9 cellular contexts compared by ENCODE assay signal in genomic region chr1:42684139-42684538, GRCh38. TPM values are rescaled to one million over a fixed set of nuclear protein-coding genes. Genes with fewer than 3 reads are reported as not detected.
A peak's percentile ranks its signal among the peaks of the same experiment; 100 is the strongest.
DNase-seq lines count a peak whose midpoint lies in the region; ATAC-seq and TF ChIP-seq lines count a peak whose summit lies in the region.
"Had no signal": no experiment of that assay in that cellular context is flagged by ENCODE, and none has a peak within 500 bp of the region (broad histone marks: within the 10 kb centered on the region; RNA-seq: fewer than 3 reads in every experiment).

No MANE protein-coding gene starts in this region.

- H3K27ac Mint-ChIP-seq in activated CD4-positive, alpha-beta T cell treated with anti-CD3 and anti-CD28 coated beads for 36 hours = peak overlapping the region; percentile 64

- H3K9me3 Mint-ChIP-seq in activated CD4-positive, alpha-beta T cell treated with anti-CD3 and anti-CD28 coated beads for 36 hours (ENCODE audit: low read depth) = no peaks in the 10 kb centered on the region

- intact Hi-C loops in activated CD4-positive, alpha-beta T cell treated with anti-CD3 and anti-CD28 coated beads for 36 hours (cut with DNase I, micrococcal nuclease) = loop anchor here (5.0 to 10.0 kb wide), 3 partner anchors 349 to 1019 kb away; partner anchors contain the start of genes ELOVL1 (in 1 of the 2) and FOXJ3 (in 1 of the 2)
- intact Hi-C loops in colonic mucosa (cut with DNase I) = no loop called here

- H3K4me1 ChIP-seq in colonic mucosa (peaks cover 32% of the 10 kb centered on the region), neuron (ENCODE audit: insufficient read depth, low read length) (peaks cover 51% of the 10 kb centered on the region)

- no peak overlapping the region for H3K27ac ChIP-seq in colonic mucosa

- peak; percentile 38 for DNase-seq in activated CD4-positive, alpha-beta T cell treated with anti-CD3 and anti-CD28 coated beads for 36 hours
- DNase-seq in activated CD4-positive, alpha-beta T cell treated with anti-CD3 and anti-CD28 coated beads for 1 hour = no peak
- DNase-seq in RPMI7951 (ENCODE audit: low read depth) (peak; percentile 35), colonic mucosa (peak; percentile 40), GM19240 (ENCODE audit: insufficient read length, low spot score) (no peak)

- TF ChIP-seq CTCF in colonic mucosa (IDR thresholded peaks at IDR 0.05) = no peak

- no peaks in the 10 kb centered on the region for H3K36me3 ChIP-seq in colonic mucosa
- peaks cover 39% of the 10 kb centered on the region for H3K36me3 ChIP-seq in neuron (ENCODE audit: insufficient read depth, low read length)

- POLR2A ChIA-PET in activated CD4-positive, alpha-beta T cell treated with anti-CD3 and anti-CD28 coated beads for 36 hours (lab: Charles Lee) = interaction anchor here (4.3 kb wide), 1 partner anchor 26 kb away, joined by 21 read pairs; the partner anchor contains the start of gene PPIH

- H2AFZ ChIP-seq in neuron (ENCODE audit: low read depth, low read length) = no peak overlapping the region

- no peak for ATAC-seq in activated CD4-positive, alpha-beta T cell treated with anti-CD3 and anti-CD28 coated beads for 36 hours
- ATAC-seq in HG03439 (IDR thresholded peaks at IDR 0.05; ENCODE audit: unreplicated experiment) (no peak), HG02970 (IDR thresholded peaks at IDR 0.05; ENCODE audit: low FRiP score, unreplicated experiment) (no peak)

- CTCF ChIA-PET in activated CD4-positive, alpha-beta T cell treated with anti-CD3 and anti-CD28 coated beads for 36 hours (lab: Charles Lee) = interaction anchor here (1.3 to 1.9 kb wide), 2 partner anchors 8 to 106 kb away, joined by 3 to 7 read pairs; no protein-coding TSS in a partner anchor

- H3K9me3 ChIP-seq in colonic mucosa = no peaks in the 10 kb centered on the region
- H3K9me3 ChIP-seq in neuron (ENCODE audit: low read length) = no peaks in the 10 kb centered on the region

- peaks cover 60% of the 10 kb centered on the region for H3K4me1 Mint-ChIP-seq in activated CD4-positive, alpha-beta T cell treated with anti-CD3 and anti-CD28 coated beads for 36 hours

- H3K9ac ChIP-seq in colonic mucosa (ENCODE audit: low read depth in 2 of 2, low read length in 2 of 2) = no peak overlapping the region

- H3K36me3 Mint-ChIP-seq in activated CD4-positive, alpha-beta T cell treated with anti-CD3 and anti-CD28 coated beads for 36 hours (ENCODE audit: low read depth) = peaks cover 48% of the 10 kb centered on the region

- peak overlapping the region; percentile 93 for H3K4me3 Mint-ChIP-seq in activated CD4-positive, alpha-beta T cell treated with anti-CD3 and anti-CD28 coated beads for 36 hours

- no peaks in the 10 kb centered on the region for H3K27me3 Mint-ChIP-seq in activated CD4-positive, alpha-beta T cell treated with anti-CD3 and anti-CD28 coated beads for 36 hours

- peak overlapping the region; percentile 89 for H3K4me3 ChIP-seq in colonic mucosa
- peak overlapping the region; percentile 64 for H3K4me3 ChIP-seq in neuron (ENCODE audit: low read length)

- H3K27me3 ChIP-seq in colonic mucosa (no peaks in the 10 kb centered on the region), neuron (ENCODE audit: insufficient read depth, low read length) (no peaks in the 10 kb centered on the region)

RNA-seq across cellular contexts. Expression of gene YBX1, which starts 1.9 kb away (rescaled TPM):
- total RNA-seq in activated CD4-positive, alpha-beta T cell treated with anti-CD3 and anti-CD28 coated beads for 36 hours = 1,000 to 10,000 TPM; 1,224 to 1,435 TPM
- 1,105 and 1,183 TPM in 2 replicates for total RNA-seq in RPMI7951 (2014; rRNA removed; shearing (Covaris generic))
- total RNA-seq in colonic mucosa = 100 to 1,000 TPM; 471 to 894 TPM

RNA-seq across cellular contexts. Expression of gene PPIH, which starts 25.9 kb away (rescaled TPM):
- 100 to 1,000 TPM; 111 to 114 TPM for total RNA-seq in activated CD4-positive, alpha-beta T cell treated with anti-CD3 and anti-CD28 coated beads for 36 hours
- 122 and 123 TPM in 2 replicates for total RNA-seq in RPMI7951 (2014; rRNA removed; shearing (Covaris generic))
- 10 to 100 TPM; 35.0 to 70.8 TPM for total RNA-seq in colonic mucosa

RNA-seq across cellular contexts. Expression of gene CLDN19, which starts 55.9 kb away (rescaled TPM):
- not detected for total RNA-seq in activated CD4-positive, alpha-beta T cell treated with anti-CD3 and anti-CD28 coated beads for 36 hours
- total RNA-seq in RPMI7951 (2014; rRNA removed; shearing (Covaris generic)) = not detected in 2 replicates
- total RNA-seq in colonic mucosa = not detected
- total RNA-seq: temporal lobe had no signal

Comparison
In these comparisons a context has a peak if more than half of its experiments do, and no peak if none do; other contexts are left out.
1. DNase-seq: peak in activated CD4-positive, alpha-beta T cell treated with anti-CD3 and anti-CD28 coated beads for 36 hours (single experiment), RPMI7951 (single experiment) and colonic mucosa (single experiment); none in activated CD4-positive, alpha-beta T cell treated with anti-CD3 and anti-CD28 coated beads for 1 hour (single experiment) and GM19240 (single experiment).